Comparison of ENCODE assay signal across 29 cellular contexts in the genomic region with DNA sequence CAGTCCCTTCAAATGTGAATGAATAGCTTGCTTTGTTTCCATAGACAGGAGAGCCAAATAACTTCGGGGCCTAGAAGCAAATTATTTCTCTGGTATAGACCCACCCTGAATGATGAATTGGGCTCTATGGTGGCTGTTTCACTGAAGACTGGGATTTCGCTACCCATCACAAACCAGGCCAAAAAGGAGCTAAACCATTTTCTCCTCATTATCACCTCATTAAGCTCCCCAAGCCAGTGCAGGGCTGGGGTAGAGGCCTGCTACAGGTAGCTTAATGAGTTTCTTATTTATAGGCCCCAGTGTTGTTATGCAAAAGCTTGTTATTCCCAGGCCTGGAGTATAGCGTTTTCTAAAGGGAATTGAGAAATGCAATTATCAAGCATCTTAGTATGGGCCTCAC.
"Had no signal": no experiment of that assay in that cellular context is flagged by ENCODE, and none has a peak within 500 bp of the region (broad histone marks: within the 10 kb centered on the region; RNA-seq: fewer than 3 reads in every experiment).

No MANE protein-coding gene starts in this region.

- H3K4me3 ChIP-seq: ascending aorta, breast epithelium, MG63, SJCRH30, SK-N-MC had no signal

- H3K9me3 ChIP-seq: ascending aorta, breast epithelium, MG63, SJCRH30 had no signal

- ATAC-seq: activated CD8-positive, alpha-beta T cell treated with anti-CD3 and anti-CD28 coated beads for 36 hours; activated T-cell treated with anti-CD3 and anti-CD28 coated beads, Interleukin-2, amount 50 U/mL, for 72 hours; activated T-helper 17 cell treated with anti-CD3 and anti-CD28 coated beads, Interleukin-2, amount 50 U/mL, for 72 hours; Panc1 had no signal

- DNase-seq: activated CD4-positive, alpha-beta T cell treated with anti-CD3 and anti-CD28 coated beads, Interleukin-2, amount 10 ng/mL, durations not matched to agents 24 days and 14 days; activated CD4-positive, alpha-beta T cell treated with anti-CD3 and anti-CD28 coated beads, Interleukin-2, amount 50 U/mL, for 4 hours; activated CD8-positive, alpha-beta T cell treated with anti-CD3 and anti-CD28 coated beads for 36 hours; activated effector memory CD4-positive, alpha-beta T cell treated with anti-CD3 and anti-CD28 coated beads, Interleukin-2, amount 50 U/mL, for 16 hours; activated naive CD4-positive, alpha-beta T cell; activated naive CD4-positive, alpha-beta T cell treated with anti-CD3 and anti-CD28 coated beads, Interleukin-2, amount 50 U/mL, for 16 hours; activated naive CD8-positive, alpha-beta T cell treated with anti-CD3 and anti-CD28 coated beads, Interleukin-2, amount 10 ng/mL, durations not matched to agents 7 days and 5 days; activated T-cell treated with anti-CD3 and anti-CD28 coated beads, Interleukin-2, amount 50 U/mL, for 1 hour; activated T-cell treated with anti-CD3 and anti-CD28 coated beads, Interleukin-2, amount 50 U/mL, for 72 hours; amygdala; Karpas-422; MG63; NCI-H1048; NCI-H1105 treated with DMSO at 0.1 percent for 48 hours; NCI-H1436; NCI-H1694; NCI-H1930; NCI-H2081 treated with DMSO at 0.1 percent for 48 hours; NCI-H226; NCI-H524 treated with DMSO at 0.1 percent for 48 hours; SHP77; SJCRH30; T1000; WERI-Rb-1 had no signal

- H3K4me1 ChIP-seq: ascending aorta, breast epithelium, SJCRH30 had no signal

- H3K27me3 ChIP-seq: ascending aorta, breast epithelium, MG63 had no signal

- H3K36me3 ChIP-seq: ascending aorta, breast epithelium, MG63, SJCRH30, WERI-Rb-1 had no signal

- H3K27ac ChIP-seq: ascending aorta, breast epithelium, SJCRH30, SK-N-MC, WERI-Rb-1 had no signal
